In the genomic region with DNA sequence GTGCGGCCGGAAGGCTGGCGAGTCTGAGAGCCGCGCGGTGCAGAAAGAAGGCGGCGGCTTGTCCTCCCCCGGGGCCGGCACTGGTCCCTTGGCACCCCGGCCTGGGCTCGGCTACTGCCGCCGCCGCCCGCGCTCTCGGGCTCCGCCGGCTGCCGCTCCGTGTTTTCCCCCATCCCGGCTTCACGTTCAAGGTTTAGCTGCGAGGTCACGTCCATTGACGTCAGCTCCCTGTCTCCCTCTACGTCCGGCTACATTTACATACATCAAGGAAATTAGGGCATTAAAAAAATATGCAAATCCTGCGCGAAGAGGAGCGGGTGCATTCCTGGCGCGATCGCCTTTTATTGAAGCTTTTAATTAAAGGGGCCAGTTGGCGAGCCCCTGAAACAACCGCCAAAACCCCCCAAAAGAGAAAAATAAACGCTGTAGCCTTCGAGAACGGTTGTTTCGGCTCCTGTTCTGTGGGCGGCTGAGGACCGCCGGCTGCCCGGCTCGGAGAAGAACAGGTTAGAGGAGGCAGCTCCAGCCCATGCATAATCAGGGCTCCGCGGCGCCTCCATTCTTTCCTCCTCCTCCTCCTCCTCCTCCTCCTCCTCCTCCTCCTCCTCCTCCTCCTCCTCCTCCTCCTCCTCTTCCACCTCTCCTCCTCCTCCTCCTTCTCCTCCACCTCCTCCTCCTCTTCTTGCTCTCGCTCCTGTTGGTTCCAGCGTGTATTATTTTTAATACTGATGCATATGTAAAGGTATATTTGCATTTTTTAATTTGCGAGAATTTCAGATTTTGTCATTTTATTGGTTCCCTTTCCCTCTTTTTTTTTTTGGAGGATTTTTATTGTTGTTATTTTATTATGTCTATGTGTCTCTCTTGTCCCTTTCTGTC, we compare ENCODE assay signal across 8 cellular contexts.
A peak's percentile ranks its signal among the peaks of the same experiment; 100 is the strongest.
DNase-seq lines count a peak whose midpoint lies in the region; ATAC-seq, FAIRE-seq and TF ChIP-seq lines count a peak whose summit lies in the region.

No MANE protein-coding gene starts in this region.

- H3K4me3 Mint-ChIP-seq in naive B cell, result peak overlapping the region; percentile 77 to 92 (median 84)

- H3K27ac Mint-ChIP-seq in naive B cell, result peak overlapping the region in 5 of 6 donors; percentile 68 to 93 (median 85)

- 4% methylated on average over 38 of the region's 52 CpGs for WGBS in SK-N-SH (ENCODE audit: low lambda C conversion rate)

- H3K4me1 Mint-ChIP-seq in naive B cell, result peaks cover 32 to 48% (median 43%) of the 10 kb centered on the region in 3 donors

- H3K79me2 ChIP-seq in SK-N-SH (ENCODE audit: insufficient read depth) (no peaks in the 10 kb centered on the region), endothelial cell of umbilical vein (ENCODE audit: control insufficient read depth, insufficient read depth, low read length) (no peaks in the 10 kb centered on the region)

- peaks cover 4% of the 10 kb centered on the region for H3F3A ChIP-seq in SK-N-SH (replicated peaks; ENCODE audit: insufficient read depth)

- peaks cover 6 to 15% of the 10 kb centered on the region in 2 experiments; a peak in 1 of 4 replicates for H3K4me1 ChIP-seq in SK-N-SH (ENCODE audit: control insufficient read depth in 1 of 2, insufficient read depth in 2 of 2, low read depth in 1 of 2, low read length in 1 of 2)
- H3K4me1 ChIP-seq in endothelial cell of umbilical vein (ENCODE audit: control insufficient read depth, extremely low read depth, insufficient read depth, low read length), result peaks cover 17% of the 10 kb centered on the region

- intact Hi-C loops in endothelial cell of umbilical vein (cut with micrococcal nuclease), result loop anchor here (1.0 to 10.0 kb wide), 2 partner anchors 10 to 411 kb away; a partner anchor contains a TSS

- no peak overlapping the region for H3K9ac ChIP-seq in SK-N-SH
- H3K9ac ChIP-seq in endothelial cell of umbilical vein (replicated peaks; ENCODE audit: extremely low read depth, insufficient read depth, low read length), result peak overlapping the region; percentile 16

- dilution Hi-C loops in endothelial cell of umbilical vein (cut with MboI; ENCODE audit: extremely low pct_ligation_motif_present, low sequenced_read_pairs), result loop anchor here (25.0 kb wide), 1 partner anchor 539 kb away; no protein-coding TSS in a partner anchor

- no peak for TF ChIP-seq RAD21 in SK-N-SH (IDR thresholded peaks at IDR 0.05; ENCODE audit: low read length)

- no peaks in the 10 kb centered on the region for H3K9me1 ChIP-seq in endothelial cell of umbilical vein (replicated peaks; ENCODE audit: control insufficient read depth, extremely low read depth, insufficient read depth, low read length)

- H3K9me2 ChIP-seq in SK-N-SH, result no peaks in the 10 kb centered on the region

- no peak overlapping the region for H2AFZ ChIP-seq in SK-N-SH (ENCODE audit: low read depth)
- H2AFZ ChIP-seq in endothelial cell of umbilical vein (ENCODE audit: low read depth, low read length), result peak overlapping the region; percentile 21

- peaks cover 68 to 89% (median 77%) of the 10 kb centered on the region in 3 donors for H3K27me3 Mint-ChIP-seq in naive B cell

- TF ChIP-seq CTCF in SK-N-SH (IDR thresholded peaks at IDR 0.05) (no peak), endothelial cell of umbilical vein (IDR thresholded peaks at IDR 0.05; ENCODE audit: extremely low read depth in 1 of 2, insufficient read depth in 1 of 2, low read depth in 1 of 2, low read length in 2 of 2) (no peak)

- H4K20me1 ChIP-seq in SK-N-SH (ENCODE audit: insufficient read depth) (no peaks in the 10 kb centered on the region), endothelial cell of umbilical vein (replicated peaks; ENCODE audit: control insufficient read depth, extremely low read depth, insufficient read depth, low read length) (no peaks in the 10 kb centered on the region)

- POLR2A ChIA-PET in SK-N-SH (lab: Yijun Ruan, JAX) (no interaction called here), endothelial cell of umbilical vein (lab: Charles Lee) (no interaction called here)

- H3K36me3 ChIP-seq in SK-N-SH (replicated peaks in 1 of 2; ENCODE audit: control insufficient read depth in 1 of 2, insufficient read depth in 2 of 2, low read length in 1 of 2) (no peaks in the 10 kb centered on the region), endothelial cell of umbilical vein (ENCODE audit: control insufficient read depth in 2 of 2, extremely low read depth in 1 of 2, insufficient read depth in 2 of 2, low read length in 2 of 2) (no peaks in the 10 kb centered on the region)

- H3K9me3 ChIP-seq in SK-N-SH, result no peaks in the 10 kb centered on the region
- H3K9me3 ChIP-seq in endothelial cell of umbilical vein (replicated peaks; ENCODE audit: control insufficient read depth, insufficient read depth, low read length), result no peaks in the 10 kb centered on the region

- peaks cover 9 to 55% (median 35%) of the 10 kb centered on the region in 7 donors for H3K9me3 Mint-ChIP-seq in naive B cell

- ATAC-seq in GM21723 (IDR thresholded peaks at IDR 0.05; ENCODE audit: unreplicated experiment) (peak; percentile 43), naive B cell (ENCODE audit: low read depth in 2 of 2) (peak; percentile 40 to 55)

- CTCF ChIA-PET in SK-N-SH (lab: Yijun Ruan, JAX) (interaction anchor here (0.9 to 2.4 kb wide), 5 partner anchors 15 to 895 kb away, joined by 3 to 21 read pairs (median 3); no protein-coding TSS in a partner anchor), endothelial cell of umbilical vein (lab: Charles Lee) (interaction anchor here (0.7 to 3.1 kb wide), 7 partner anchors 8 to 895 kb away, joined by 3 to 27 read pairs (median 4); no protein-coding TSS in a partner anchor)

- H3K27ac ChIP-seq in SK-N-SH (ENCODE audit: low read depth in 2 of 2, low read length in 1 of 2), result no peak overlapping the region
- no peak overlapping the region for H3K27ac ChIP-seq in endothelial cell of umbilical vein (ENCODE audit: insufficient read depth, low read depth, low read length)

- FAIRE-seq in endothelial cell of umbilical vein (lab: Jason Lieb, UNC), result no peak

- TF ChIP-seq POLR2A in endothelial cell of umbilical vein (IDR thresholded peaks at IDR 0.05; ENCODE audit: low read depth, low read length), result no peak

- DNase-seq in ELF-1 (ENCODE audit: low read depth, low spot score), result peak; percentile 68
- DNase-seq in M059J (ENCODE audit: low read depth), result peak; percentile 92
- DNase-seq in SK-N-SH, result peak; percentile 78
- no peak for DNase-seq in endothelial cell of umbilical vein (ENCODE audit: low read depth, low spot score)
- peak; percentile 38 for DNase-seq in naive B cell
- DNase-seq in stimulated activated CD4-positive, alpha-beta T cell treated with anti-CD3 and anti-CD28 coated beads, Interleukin-12 subunit alpha, Interleukin-12 subunit beta, amount 100 ng/mL, for 4 hours, result no peak
- no peak for DNase-seq in NOMO-1 (lab: John Stamatoyannopoulos, UW; ENCODE audit: unreplicated experiment in 2 of 2)

- BruUV-seq in endothelial cell of umbilical vein (replicated peaks; lab: Mats Ljungman, UMichigan), result no TSS peak

- peaks cover 20 to 28% of the 10 kb centered on the region in 2 donors for H3K36me3 Mint-ChIP-seq in naive B cell

- H3K4me2 ChIP-seq in SK-N-SH, result peak overlapping the region; percentile 67
- H3K4me2 ChIP-seq in endothelial cell of umbilical vein (ENCODE audit: insufficient read depth, low read length), result peak overlapping the region; percentile 76

- peak overlapping the region; percentile 31 to 37; a peak in 3 of 4 replicates for H3K4me3 ChIP-seq in SK-N-SH (ENCODE audit: low read depth in 2 of 2, low read length in 1 of 2)
- H3K4me3 ChIP-seq in endothelial cell of umbilical vein (replicated peaks in 1 of 3; ENCODE audit: insufficient read depth in 1 of 3, low read depth in 1 of 3, low read length in 3 of 3), result peak overlapping the region in 2 of 3 experiments; percentile 14 to 32

- H3K27me3 ChIP-seq in SK-N-SH (ENCODE audit: insufficient read depth) (peaks cover 94% of the 10 kb centered on the region), endothelial cell of umbilical vein (ENCODE audit: control insufficient read depth in 2 of 2, insufficient read depth in 2 of 2, low read length in 2 of 2) (peaks cover 84 to 99% of the 10 kb centered on the region in 2 experiments)

- no peak for TF ChIP-seq EP300 in SK-N-SH (IDR thresholded peaks at IDR 0.05; ENCODE audit: borderline replicate concordance in 1 of 2, low read depth in 1 of 2, low read length in 1 of 2)

TF ChIP-seq in SK-N-SH, 30 proteins besides CTCF, POLR2A, EP300 and RAD21 (continues in another document):
- TF ChIP-seq FOXJ3 (CRISPR knock-in tag; IDR thresholded peaks at IDR 0.05) (no peak), TEAD4 (IDR thresholded peaks at IDR 0.05; ENCODE audit: borderline replicate concordance, insufficient read depth) (no peak), TAF1 (IDR thresholded peaks at IDR 0.05; ENCODE audit: borderline replicate concordance, low read depth, low read length) (no peak), RXRA (IDR thresholded peaks at IDR 0.05; ENCODE audit: borderline replicate concordance, low read depth) (no peak), RFX5 (IDR thresholded peaks at IDR 0.05; ENCODE audit: low read length) (no peak), ELF1 (IDR thresholded peaks at IDR 0.05) (no peak), FOSL2 (IDR thresholded peaks at IDR 0.05; ENCODE audit: borderline replicate concordance, low read depth) (no peak), YY1 (IDR thresholded peaks at IDR 0.05; ENCODE audit: low read depth) (no peak), MXI1 (IDR thresholded peaks at IDR 0.05; ENCODE audit: low read depth, low read length) (no peak)
- TF ChIP-seq, protein P1, sequence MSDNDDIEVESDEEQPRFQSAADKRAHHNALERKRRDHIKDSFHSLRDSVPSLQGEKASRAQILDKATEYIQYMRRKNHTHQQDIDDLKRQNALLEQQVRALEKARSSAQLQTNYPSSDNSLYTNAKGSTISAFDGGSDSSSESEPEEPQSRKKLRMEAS (IDR thresholded peaks at IDR 0.05; ENCODE audit: low read depth), result no peak

TF ChIP-seq in endothelial cell of umbilical vein, 7 proteins besides CTCF, POLR2A, EP300 and RAD21:
- TF ChIP-seq MYC (IDR thresholded peaks at IDR 0.05; ENCODE audit: low read depth, low read length) (no peak), EZH2 (IDR thresholded peaks at IDR 0.05; ENCODE audit: borderline replicate concordance, low read depth, low read length, severe bottlenecking) (peak; percentile 53)

Comparison
In these comparisons a context has a peak if more than half of its experiments do, and no peak if none do; other contexts are left out.
1. DNase-seq: peak in ELF-1 (single experiment), M059J (single experiment), SK-N-SH (single experiment) and naive B cell (single experiment); none in endothelial cell of umbilical vein (single experiment), stimulated activated CD4-positive, alpha-beta T cell treated with anti-CD3 and anti-CD28 coated beads, Interleukin-12 subunit alpha, Interleukin-12 subunit beta, amount 100 ng/mL, for 4 hours (single experiment) and NOMO-1 (0 of 2).